ENCODE assay signal across 26 cellular contexts in the genomic region with DNA sequence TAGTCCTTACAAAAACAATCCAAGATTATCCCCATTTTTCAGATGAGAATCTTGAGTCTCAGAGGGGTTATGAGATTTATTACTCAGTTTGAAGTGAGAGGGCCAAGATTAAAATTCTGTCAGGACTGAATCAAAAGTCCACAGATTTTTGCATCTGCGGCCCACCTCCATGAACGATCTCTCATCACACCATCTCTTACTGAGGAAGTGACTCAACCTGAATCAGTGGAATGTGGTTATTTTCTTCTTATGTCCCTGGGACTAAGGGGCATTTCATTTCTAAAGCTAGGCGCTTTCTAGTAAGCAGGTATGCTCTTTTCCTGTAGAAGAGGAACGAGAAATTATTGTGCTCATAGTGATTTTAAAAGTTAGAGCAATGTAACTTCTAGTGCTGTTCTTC.
DNase-seq lines count a peak whose midpoint lies in the region; ATAC-seq, FAIRE-seq and TF ChIP-seq lines count a peak whose summit lies in the region.
"Had no signal": no experiment of that assay in that cellular context is flagged by ENCODE, and none has a peak within 500 bp of the region (broad histone marks: within the 10 kb centered on the region; RNA-seq: fewer than 3 reads in every experiment).

No MANE protein-coding gene starts in this region.

- H2AFZ ChIP-seq in MM.1S (ENCODE audit: low read length), result no peak overlapping the region
- H2AFZ ChIP-seq: neural progenitor cell had no signal

- TF ChIP-seq POLR2A in suprapubic skin (IDR thresholded peaks at IDR 0.05), result no peak

- no peak for ATAC-seq in GM21515 (IDR thresholded peaks at IDR 0.05; ENCODE audit: unreplicated experiment)
- ATAC-seq: effector memory CD8-positive, alpha-beta T cell; GM12878; left lung; stimulated activated naive CD8-positive, alpha-beta T cell treated with anti-CD3 and anti-CD28 coated beads, Interleukin-15, amount 100 ng/mL, for 72 hours; WTC11 had no signal

- H3K4me3 ChIP-seq in cardiac fibroblast (replicated peaks in 1 of 2; ENCODE audit: low read depth in 2 of 2, low read length in 2 of 2) (no peak overlapping the region), MM.1S (ENCODE audit: low read length) (no peak overlapping the region), suprapubic skin (no peak overlapping the region)
- H3K4me3 ChIP-seq: esophagus squamous epithelium, GM12878, HAP-1, left lung, neural progenitor cell, SJSA1 had no signal

- DNase-seq in H4 (ENCODE audit: low spot score), result peak; percentile 24
- DNase-seq in RCC 7860 (ENCODE audit: low spot score), result peak; percentile 69
- DNase-seq in cardiac fibroblast (ENCODE audit: low read depth in 2 of 2), result peak; percentile 7 to 87
- peak; percentile 25 to 58 for DNase-seq in lung microvascular endothelial cell (ENCODE audit: low read depth in 2 of 2)
- DNase-seq in MM.1S, result no peak
- no peak for DNase-seq in Ammon's horn (ENCODE audit: low spot score)
- DNase-seq in suprapubic skin (ENCODE audit: low spot score in 2 of 2), result no peak
- DNase-seq: activated CD4-positive, alpha-beta memory T cell treated with anti-CD3 and anti-CD28 coated beads for 36 hours; activated naive CD4-positive, alpha-beta T cell treated with anti-CD3 and anti-CD28 coated beads for 36 hours; activated T-cell treated with anti-CD3 and anti-CD28 coated beads for 4 hours; CD4-positive, alpha-beta T cell; DMS 273 treated with DMSO at 0.1 percent for 48 hours; effector memory CD8-positive, alpha-beta T cell; esophagus squamous epithelium; left lung; NCI-H1694 treated with DMSO at 0.1 percent for 48 hours; NCI-H774; stimulated activated CD4-positive, alpha-beta T cell treated with anti-CD3 and anti-CD28 coated beads, Interleukin-4, amount 100 ng/mL, for 24 hours; stimulated activated naive CD8-positive, alpha-beta T cell treated with anti-CD3 and anti-CD28 coated beads, Interleukin-15, amount 100 ng/mL, for 72 hours; T-helper 2 cell had no signal

- TF ChIP-seq EP300 in suprapubic skin (IDR thresholded peaks at IDR 0.05), result no peak

- no peak overlapping the region for H3K4me2 ChIP-seq in MM.1S (ENCODE audit: low read depth, low read length)
- H3K4me2 ChIP-seq: neural progenitor cell had no signal

- peak; percentile 85 for FAIRE-seq in RCC 7860 (lab: Jason Lieb, UNC)
- FAIRE-seq: GM12878 had no signal

- no peaks in the 10 kb centered on the region for H3K4me1 ChIP-seq in MM.1S (ENCODE audit: low read length)
- H3K4me1 ChIP-seq in suprapubic skin, result no peaks in the 10 kb centered on the region
- H3K4me1 ChIP-seq: esophagus squamous epithelium, HAP-1, left lung, neural progenitor cell, SJSA1 had no signal

- TF ChIP-seq CTCF in cardiac fibroblast (IDR thresholded peaks at IDR 0.05; ENCODE audit: low read depth, low read length) (no peak), MM.1S (IDR thresholded peaks at IDR 0.05; ENCODE audit: low read length) (no peak), suprapubic skin (IDR thresholded peaks at IDR 0.05) (no peak)

- no peaks in the 10 kb centered on the region for H4K20me1 ChIP-seq in MM.1S (ENCODE audit: insufficient read depth, low read length)

- WGBS in suprapubic skin, result 87% methylated on average over 4 of the region's 4 CpGs

- H3K27me3 ChIP-seq in MM.1S (replicated peaks; ENCODE audit: insufficient read depth, low read length) (no peaks in the 10 kb centered on the region), suprapubic skin (no peaks in the 10 kb centered on the region)
- H3K27me3 ChIP-seq: esophagus squamous epithelium, left lung, neural progenitor cell, SJSA1 had no signal

- H3K9me3 ChIP-seq in MM.1S (replicated peaks; ENCODE audit: insufficient read depth, low read length), result no peaks in the 10 kb centered on the region
- H3K9me3 ChIP-seq in suprapubic skin, result peaks cover 10% of the 10 kb centered on the region
- H3K9me3 ChIP-seq: HAP-1 had no signal

- H3K36me3 ChIP-seq in MM.1S (replicated peaks; ENCODE audit: insufficient read depth, low read length), result no peaks in the 10 kb centered on the region
- H3K36me3 ChIP-seq in suprapubic skin, result no peaks in the 10 kb centered on the region
- H3K36me3 ChIP-seq: esophagus squamous epithelium, HAP-1, left lung, neural progenitor cell, SJSA1 had no signal

- no peak overlapping the region for H3K27ac ChIP-seq in MM.1S (ENCODE audit: low read length)
- no peak overlapping the region for H3K27ac ChIP-seq in suprapubic skin
- H3K27ac ChIP-seq: esophagus squamous epithelium, left lung, neural progenitor cell, SJSA1 had no signal

- H3K79me2 ChIP-seq in MM.1S (ENCODE audit: low read length), result no peaks in the 10 kb centered on the region

- H3F3A ChIP-seq in MM.1S (ENCODE audit: insufficient read depth, low read length), result no peaks in the 10 kb centered on the region

- H3K9ac ChIP-seq in MM.1S (ENCODE audit: low read length), result no peak overlapping the region
- H3K9ac ChIP-seq: neural progenitor cell had no signal

- no peaks in the 10 kb centered on the region for H3K9me2 ChIP-seq in MM.1S (replicated peaks; ENCODE audit: insufficient read depth, low read length)

Comparison
In these comparisons a context has a peak if more than half of its experiments do, and no peak if none do; other contexts are left out.
1. DNase-seq: peak in H4 (single experiment), RCC 7860 (single experiment), cardiac fibroblast (2 of 2) and lung microvascular endothelial cell (2 of 2); none in MM.1S (single experiment), Ammon's horn (single experiment) and suprapubic skin (0 of 2).